13 cellular contexts compared by ENCODE assay signal in the genomic region with DNA sequence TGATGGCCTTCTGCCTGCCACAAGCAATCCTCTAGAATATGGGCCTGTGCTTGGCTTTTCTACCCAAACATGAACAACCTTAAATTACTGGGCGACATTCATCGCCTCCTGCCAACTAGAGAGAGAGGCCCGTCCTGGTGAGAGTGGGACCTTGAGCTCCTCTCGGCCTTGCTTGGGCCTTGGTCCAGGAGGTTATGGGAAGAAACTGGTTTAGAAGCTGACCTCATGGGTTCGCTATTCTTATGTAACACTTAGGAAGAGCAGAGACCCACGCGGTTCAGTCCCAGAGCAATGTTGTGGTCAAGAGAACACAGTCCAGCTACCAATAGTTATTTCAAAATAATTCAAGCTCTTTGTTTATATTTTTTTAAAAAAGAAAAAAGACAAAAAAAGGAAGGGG.
DNase-seq lines count a peak whose midpoint lies in the region; ATAC-seq and TF ChIP-seq lines count a peak whose summit lies in the region.
"Had no signal": no experiment of that assay in that cellular context is flagged by ENCODE, and none has a peak within 500 bp of the region (broad histone marks: within the 10 kb centered on the region; RNA-seq: fewer than 3 reads in every experiment).

No MANE protein-coding gene starts in this region.

- POLR2A ChIA-PET in AG04450 (lab: Yijun Ruan, JAX): no interaction called here

- no peak overlapping the region for H3K27ac Mint-ChIP-seq in T-helper 2 cell treated with Interferon-gamma antibody and Interleukin-4, amounts not matched to agents 5 μg/mL and 100 μg/mL, for 36 hours

- WGBS in body of pancreas, 2 donors: 67 to 71% methylated on average over 7 of the region's 7 CpGs
- WGBS in psoas muscle, 3 donors: 58 to 72% (median 58%) methylated on average over 7 of the region's 7 CpGs

- H3K4me3 ChIP-seq in AG04450 (ENCODE audit: low read depth, low read length) (no peak overlapping the region), body of pancreas (no peak overlapping the region), left ventricle myocardium inferior (no peak overlapping the region), psoas muscle (no peak overlapping the region)
- H3K4me3 ChIP-seq: cardiac muscle cell, smooth muscle cell had no signal

- intact Hi-C loops in body of pancreas (cut with DNase I): no loop called here
- intact Hi-C loops in left ventricle myocardium inferior (cut with micrococcal nuclease): no loop called here
- intact Hi-C loops in psoas muscle (cut with DNase I): no loop called here

- DNase-seq in AG04450 (ENCODE audit: low read depth, low spot score): peak; percentile 32
- peak; percentile 34 to 75 (median 66) for DNase-seq in body of pancreas
- peak; percentile 77 for DNase-seq in left ventricle myocardium inferior
- DNase-seq in psoas muscle: peak; percentile 72 to 82
- no peak for DNase-seq in NCI-H526 treated with DMSO at 0.1 percent for 48 hours (lab: John Stamatoyannopoulos, UW)
- DNase-seq in T-helper 2 cell treated with Interferon-gamma antibody and Interleukin-4, amounts not matched to agents 5 μg/mL and 100 μg/mL, for 36 hours (ENCODE audit: low spot score): no peak
- DNase-seq: activated T-cell treated with anti-CD3 and anti-CD28 coated beads for 4 hours, NCI-H446 treated with DMSO at 0.1 percent for 48 hours had no signal

- H3K27me3 Mint-ChIP-seq in T-helper 2 cell treated with Interferon-gamma antibody and Interleukin-4, amounts not matched to agents 5 μg/mL and 100 μg/mL, for 36 hours (ENCODE audit: low read depth): peaks cover 14% of the 10 kb centered on the region

- no peaks in the 10 kb centered on the region for H3K36me3 Mint-ChIP-seq in T-helper 2 cell treated with Interferon-gamma antibody and Interleukin-4, amounts not matched to agents 5 μg/mL and 100 μg/mL, for 36 hours (ENCODE audit: low read depth)

- no peaks in the 10 kb centered on the region for H3K27me3 ChIP-seq in AG04450 (ENCODE audit: control insufficient read depth, insufficient read depth, low read length)
- H3K27me3 ChIP-seq in body of pancreas: no peaks in the 10 kb centered on the region
- H3K27me3 ChIP-seq in left ventricle myocardium inferior (ENCODE audit: low read depth): no peaks in the 10 kb centered on the region
- no peaks in the 10 kb centered on the region for H3K27me3 ChIP-seq in psoas muscle (ENCODE audit: insufficient read depth in 3 of 3, low read length in 2 of 3)
- H3K27me3 ChIP-seq: cardiac muscle cell had no signal

- H3K9me3 Mint-ChIP-seq in T-helper 2 cell treated with Interferon-gamma antibody and Interleukin-4, amounts not matched to agents 5 μg/mL and 100 μg/mL, for 36 hours: no peaks in the 10 kb centered on the region

- H3K4me1 ChIP-seq in body of pancreas (no peaks in the 10 kb centered on the region), left ventricle myocardium inferior (peaks cover 58% of the 10 kb centered on the region), psoas muscle (no peaks in the 10 kb centered on the region)

- H3K27ac ChIP-seq in AG04450 (ENCODE audit: low read depth, low read length) (no peak overlapping the region), body of pancreas (no peak overlapping the region), left ventricle myocardium inferior (replicated peaks) (peak overlapping the region; percentile 91), psoas muscle (peak overlapping the region; percentile 61)
- H3K27ac ChIP-seq: cardiac muscle cell, RWPE1 had no signal

- TF ChIP-seq CTCF in AG04450 (IDR thresholded peaks at IDR 0.05; ENCODE audit: low read depth, low read length): no peak
- no peak for TF ChIP-seq CTCF in body of pancreas (IDR thresholded peaks at IDR 0.05)
- TF ChIP-seq CTCF in left ventricle myocardium inferior (IDR thresholded peaks at IDR 0.05; ENCODE audit: borderline replicate concordance): no peak
- no peak for TF ChIP-seq CTCF in psoas muscle (IDR thresholded peaks at IDR 0.05)

- no peaks in the 10 kb centered on the region for H3K36me3 ChIP-seq in body of pancreas (replicated peaks in 1 of 2; ENCODE audit: insufficient read depth in 1 of 2, low read depth in 2 of 2)
- H3K36me3 ChIP-seq in left ventricle myocardium inferior: no peaks in the 10 kb centered on the region
- H3K36me3 ChIP-seq in psoas muscle (ENCODE audit: insufficient read depth in 1 of 2, low read depth in 1 of 2): no peaks in the 10 kb centered on the region
- H3K36me3 ChIP-seq: cardiac muscle cell had no signal

- CTCF ChIA-PET in AG04450 (lab: Charles Lee): interaction anchor here (0.6 kb wide), 1 partner anchor 142 kb away, joined by 3 read pairs; no protein-coding TSS in a partner anchor

- peaks cover 24% of the 10 kb centered on the region for H3K4me1 Mint-ChIP-seq in T-helper 2 cell treated with Interferon-gamma antibody and Interleukin-4, amounts not matched to agents 5 μg/mL and 100 μg/mL, for 36 hours (ENCODE audit: low read depth)

- H3K9me3 ChIP-seq in AG04450 (ENCODE audit: control insufficient read depth, insufficient read depth, low read length) (peaks cover 16% of the 10 kb centered on the region), body of pancreas (no peaks in the 10 kb centered on the region), left ventricle myocardium inferior (replicated peaks) (peaks cover 16% of the 10 kb centered on the region), psoas muscle (no peaks in the 10 kb centered on the region)

- TF ChIP-seq POLR2A in body of pancreas (IDR thresholded peaks at IDR 0.05): no peak

- ATAC-seq in body of pancreas: peak; percentile 78
- peak; percentile 69 to 79 (median 76) for ATAC-seq in psoas muscle
- no peak for ATAC-seq in HG02623 (IDR thresholded peaks at IDR 0.05; ENCODE audit: unreplicated experiment)
- no peak for ATAC-seq in HG03354 (IDR thresholded peaks at IDR 0.05; ENCODE audit: poor library complexity, severe bottlenecking, unreplicated experiment)

- H3K4me3 Mint-ChIP-seq in T-helper 2 cell treated with Interferon-gamma antibody and Interleukin-4, amounts not matched to agents 5 μg/mL and 100 μg/mL, for 36 hours: no peak overlapping the region

Comparison
In these comparisons a context has a peak if more than half of its experiments do, and no peak if none do; other contexts are left out.
1. DNase-seq: peak in AG04450 (single experiment), body of pancreas (4 of 4), left ventricle myocardium inferior (single experiment) and psoas muscle (2 of 2); none in NCI-H526 treated with DMSO at 0.1 percent for 48 hours (single experiment) and T-helper 2 cell treated with Interferon-gamma antibody and Interleukin-4, amounts not matched to agents 5 μg/mL and 100 μg/mL, for 36 hours (single experiment).
2. H3K27ac ChIP-seq: peak in left ventricle myocardium inferior (single experiment) and psoas muscle (single experiment); none in AG04450 (single experiment) and body of pancreas (0 of 4).
3. ATAC-seq: peak in body of pancreas (single experiment) and psoas muscle (4 of 4); none in HG02623 (single experiment) and HG03354 (single experiment).